15 cellular contexts compared by ENCODE assay signal in genomic region chr4:8412288-8412687, GRCh38. TPM values are rescaled to one million over a fixed set of nuclear protein-coding genes. Genes with fewer than 3 reads are reported as not detected.
DNase-seq lines count a peak whose midpoint lies in the region; ATAC-seq lines count a peak whose summit lies in the region.
"Had no signal": no experiment of that assay in that cellular context is flagged by ENCODE, and none has a peak within 500 bp of the region (broad histone marks: within the 10 kb centered on the region; RNA-seq: fewer than 3 reads in every experiment).

No MANE protein-coding gene starts in this region.

- peaks cover 7% of the 10 kb centered on the region for H3K79me1 ChIP-seq in neuronal stem cell (ENCODE audit: low read depth, low read length)

- no peak overlapping the region for H3K4ac ChIP-seq in neuronal stem cell (ENCODE audit: low read length)

- no peak overlapping the region for H2AFZ ChIP-seq in neuronal stem cell (ENCODE audit: low read length)

- H2BK15ac ChIP-seq in neuronal stem cell (ENCODE audit: low read length), result no peak overlapping the region

- H2BK120ac ChIP-seq in neuronal stem cell (ENCODE audit: low read depth, low read length), result no peak overlapping the region

- H3K4me2 ChIP-seq in BLaER1 (peak overlapping the region; percentile 82), neuronal stem cell (ENCODE audit: insufficient read depth, low read length, poor library complexity, severe bottlenecking) (no peak overlapping the region)
- H3K4me2 ChIP-seq in BLaER1 treated with 17β-estradiol and CSF1 and Interleukin-3, amounts not matched to agents 10 nM and 100 nM, result peak overlapping the region; percentile 72 to 91 (median 77); a peak in 19 of 22 replicates

- H3K27me3 Mint-ChIP-seq in activated T-helper 1 cell treated with anti-CD3 and anti-CD28 coated beads, Interleukin-12 subunit alpha, Interleukin-12 subunit beta, Interleukin-2, Interleukin-4 antibody, amounts not matched to agents 30 ng/mL and 10 ng/mL and 1 ng/mL, durations not matched to agents 14 hours and 24 hours and 36 hours (ENCODE audit: insufficient read depth), result no peaks in the 10 kb centered on the region
- no peaks in the 10 kb centered on the region for H3K27me3 Mint-ChIP-seq in naive thymus-derived CD4-positive, alpha-beta T cell

- H3K9me3 Mint-ChIP-seq in activated T-helper 1 cell treated with anti-CD3 and anti-CD28 coated beads, Interleukin-12 subunit alpha, Interleukin-12 subunit beta, Interleukin-2, Interleukin-4 antibody, amounts not matched to agents 30 ng/mL and 10 ng/mL and 1 ng/mL, durations not matched to agents 14 hours and 24 hours and 36 hours, result no peaks in the 10 kb centered on the region
- H3K9me3 Mint-ChIP-seq in naive thymus-derived CD4-positive, alpha-beta T cell, result no peaks in the 10 kb centered on the region
- H3K9me3 Mint-ChIP-seq: CD8-positive, alpha-beta T cell; H9 had no signal

- H3K9me3 ChIP-seq in BLaER1, result no peaks in the 10 kb centered on the region
- no peaks in the 10 kb centered on the region for H3K9me3 ChIP-seq in BLaER1 treated with 17β-estradiol and CSF1 and Interleukin-3, amounts not matched to agents 10 nM and 100 nM (replicated peaks in 1 of 11)
- peaks cover 0 to 2% of the 10 kb centered on the region in 2 donors for H3K9me3 ChIP-seq in neuronal stem cell (replicated peaks in 1 of 2; ENCODE audit: control insufficient read depth in 2 of 2, insufficient read depth in 1 of 2, low read depth in 1 of 2, low read length in 2 of 2)
- no peaks in the 10 kb centered on the region for H3K9me3 ChIP-seq in naive thymus-derived CD4-positive, alpha-beta T cell (ENCODE audit: control insufficient read depth in 2 of 3, low read length in 3 of 3)
- H3K9me3 ChIP-seq: BE2C had no signal

- H3K9ac ChIP-seq in BLaER1, result no peak overlapping the region
- H3K9ac ChIP-seq in BLaER1 treated with 17β-estradiol and CSF1 and Interleukin-3, amounts not matched to agents 10 nM and 100 nM, result peak overlapping the region in 1 of 11 experiments; percentile 65; a peak in 1 of 22 replicates
- H3K9ac ChIP-seq in neuronal stem cell (ENCODE audit: low read depth, low read length, poor library complexity), result no peak overlapping the region

- peak overlapping the region; percentile 73 for H3K23ac ChIP-seq in neuronal stem cell (ENCODE audit: low read depth, low read length, poor library complexity)

- no peak overlapping the region for H2BK5ac ChIP-seq in neuronal stem cell (ENCODE audit: low read length)

- no CpG with 5 or more reads among the region's 5 CpGs for WGBS in neuronal stem cell (ENCODE audit: extremely low coverage in 2 of 2, insufficient read length in 2 of 2, insufficient replicate concordance in 1 of 2), 2 donors

- H3K27ac ChIP-seq in BLaER1 (0 out of 2 replicates have a peak overlapping the region, but pooled peaks have one; percentile 74), neuronal stem cell (replicated peaks; ENCODE audit: low read length) (no peak overlapping the region)
- no peak overlapping the region for H3K27ac ChIP-seq in BLaER1 treated with 17β-estradiol and CSF1 and Interleukin-3, amounts not matched to agents 10 nM and 100 nM
- no peak overlapping the region for H3K27ac ChIP-seq in naive thymus-derived CD4-positive, alpha-beta T cell (ENCODE audit: low read depth, low read length)

- peaks cover 45% of the 10 kb centered on the region for H3K36me3 ChIP-seq in BLaER1
- H3K36me3 ChIP-seq in BLaER1 treated with 17β-estradiol and CSF1 and Interleukin-3, amounts not matched to agents 10 nM and 100 nM, result peaks cover 28 to 62% (median 38%) of the 10 kb centered on the region in 11 experiments
- H3K36me3 ChIP-seq in neuronal stem cell (replicated peaks in 1 of 2; ENCODE audit: control insufficient read depth in 2 of 2, insufficient read depth in 2 of 2, low read length in 2 of 2), result peaks cover 15 to 29% of the 10 kb centered on the region in 2 donors
- H3K36me3 ChIP-seq in naive thymus-derived CD4-positive, alpha-beta T cell (ENCODE audit: control insufficient read depth in 2 of 3, insufficient read depth in 3 of 3, low read length in 3 of 3), result peaks cover 4 to 72% (median 9%) of the 10 kb centered on the region in 3 experiments
- H3K36me3 ChIP-seq: BE2C had no signal

- CTCF ChIA-PET in naive thymus-derived CD4-positive, alpha-beta T cell (lab: Charles Lee), result interaction anchor here (0.7 kb wide), 1 partner anchor 306 kb away, joined by 3 read pairs; no protein-coding TSS in a partner anchor

- POLR2A ChIA-PET in naive thymus-derived CD4-positive, alpha-beta T cell (lab: Charles Lee), result no interaction called here

- H3K4me3 Mint-ChIP-seq in activated T-helper 1 cell treated with anti-CD3 and anti-CD28 coated beads, Interleukin-12 subunit alpha, Interleukin-12 subunit beta, Interleukin-2, Interleukin-4 antibody, amounts not matched to agents 30 ng/mL and 10 ng/mL and 1 ng/mL, durations not matched to agents 14 hours and 24 hours and 36 hours, result no peak overlapping the region
- H3K4me3 Mint-ChIP-seq in naive thymus-derived CD4-positive, alpha-beta T cell, result no peak overlapping the region
- H3K4me3 Mint-ChIP-seq: CD14-positive monocyte; CD8-positive, alpha-beta T cell had no signal

- no peak overlapping the region for H2AK5ac ChIP-seq in neuronal stem cell (ENCODE audit: low read depth, low read length)

- peaks cover 32% of the 10 kb centered on the region for H3K4me1 Mint-ChIP-seq in activated T-helper 1 cell treated with anti-CD3 and anti-CD28 coated beads, Interleukin-12 subunit alpha, Interleukin-12 subunit beta, Interleukin-2, Interleukin-4 antibody, amounts not matched to agents 30 ng/mL and 10 ng/mL and 1 ng/mL, durations not matched to agents 14 hours and 24 hours and 36 hours (ENCODE audit: low read depth)
- H3K4me1 Mint-ChIP-seq in naive thymus-derived CD4-positive, alpha-beta T cell, result peaks cover 0 to 19% (median 6%) of the 10 kb centered on the region in 7 donors

- H3K27ac Mint-ChIP-seq in activated T-helper 1 cell treated with anti-CD3 and anti-CD28 coated beads, Interleukin-12 subunit alpha, Interleukin-12 subunit beta, Interleukin-2, Interleukin-4 antibody, amounts not matched to agents 30 ng/mL and 10 ng/mL and 1 ng/mL, durations not matched to agents 14 hours and 24 hours and 36 hours, result peak overlapping the region; percentile 74
- H3K27ac Mint-ChIP-seq in naive thymus-derived CD4-positive, alpha-beta T cell, result no peak overlapping the region
- H3K27ac Mint-ChIP-seq: CD8-positive, alpha-beta T cell; H9 had no signal

- no peak overlapping the region for H4K8ac ChIP-seq in neuronal stem cell (ENCODE audit: low read depth, low read length)

- no peaks in the 10 kb centered on the region for H3K27me3 ChIP-seq in BLaER1
- no peaks in the 10 kb centered on the region for H3K27me3 ChIP-seq in BLaER1 treated with 17β-estradiol and CSF1 and Interleukin-3, amounts not matched to agents 10 nM and 100 nM
- H3K27me3 ChIP-seq in neuronal stem cell (ENCODE audit: control insufficient read depth in 3 of 3, insufficient read depth in 3 of 3, low read depth in 1 of 3, low read length in 3 of 3), result no peaks in the 10 kb centered on the region
- no peaks in the 10 kb centered on the region for H3K27me3 ChIP-seq in naive thymus-derived CD4-positive, alpha-beta T cell (ENCODE audit: control insufficient read depth in 2 of 2, insufficient read depth in 2 of 2, low read length in 2 of 2)
- H3K27me3 ChIP-seq: BE2C had no signal

- H4K91ac ChIP-seq in neuronal stem cell (ENCODE audit: low read depth, low read length, poor library complexity), result no peak overlapping the region

- ATAC-seq in naive thymus-derived CD4-positive, alpha-beta T cell, result no peak
- ATAC-seq in GM18867 (IDR thresholded peaks at IDR 0.05; ENCODE audit: unreplicated experiment) (no peak), HG03442 (IDR thresholded peaks at IDR 0.05; ENCODE audit: unreplicated experiment) (no peak)
- ATAC-seq: CD8-positive, alpha-beta T cell had no signal

- H4K20me1 ChIP-seq in BLaER1, result peaks cover 30% of the 10 kb centered on the region
- peaks cover 0 to 73% (median 27%) of the 10 kb centered on the region in 11 experiments; a peak in 15 of 22 replicates for H4K20me1 ChIP-seq in BLaER1 treated with 17β-estradiol and CSF1 and Interleukin-3, amounts not matched to agents 10 nM and 100 nM

- intact Hi-C loops in activated T-helper 1 cell treated with anti-CD3 and anti-CD28 coated beads, Interleukin-12 subunit alpha, Interleukin-12 subunit beta, Interleukin-2, Interleukin-4 antibody, amounts not matched to agents 30 ng/mL and 10 ng/mL and 1 ng/mL, durations not matched to agents 14 hours and 24 hours and 36 hours (cut with micrococcal nuclease), result no loop called here
- intact Hi-C loops in naive thymus-derived CD4-positive, alpha-beta T cell (cut with micrococcal nuclease), result no loop called here

- H3K4me3 ChIP-seq in BLaER1, result no peak overlapping the region
- no peak overlapping the region for H3K4me3 ChIP-seq in BLaER1 treated with 17β-estradiol and CSF1 and Interleukin-3, amounts not matched to agents 10 nM and 100 nM
- no peak overlapping the region for H3K4me3 ChIP-seq in neuronal stem cell (ENCODE audit: low read length in 2 of 2)
- no peak overlapping the region for H3K4me3 ChIP-seq in naive thymus-derived CD4-positive, alpha-beta T cell (ENCODE audit: low read length)

- no peak overlapping the region for H3K14ac ChIP-seq in neuronal stem cell (ENCODE audit: low read length)

- H2BK12ac ChIP-seq in neuronal stem cell (ENCODE audit: low read length), result peak overlapping the region; percentile 16

- DNase-seq in activated T-helper 1 cell treated with anti-CD3 and anti-CD28 coated beads, Interleukin-12 subunit alpha, Interleukin-12 subunit beta, Interleukin-2, Interleukin-4 antibody, amounts not matched to agents 30 ng/mL and 10 ng/mL and 1 ng/mL, durations not matched to agents 14 hours and 24 hours and 36 hours (ENCODE audit: low spot score), result no peak
- no peak for DNase-seq in neuronal stem cell (ENCODE audit: low spot score)
- no peak for DNase-seq in naive thymus-derived CD4-positive, alpha-beta T cell
- DNase-seq: ACHN; BE2C; Calu3; CD8-positive, alpha-beta T cell; DMS79 treated with DMSO at 0.1 percent for 48 hours; GF-D8; H9 had no signal

- H3K36me3 Mint-ChIP-seq in activated T-helper 1 cell treated with anti-CD3 and anti-CD28 coated beads, Interleukin-12 subunit alpha, Interleukin-12 subunit beta, Interleukin-2, Interleukin-4 antibody, amounts not matched to agents 30 ng/mL and 10 ng/mL and 1 ng/mL, durations not matched to agents 14 hours and 24 hours and 36 hours (ENCODE audit: low read depth), result peaks cover 10% of the 10 kb centered on the region
- peaks cover 11 to 48% (median 16%) of the 10 kb centered on the region in 5 donors for H3K36me3 Mint-ChIP-seq in naive thymus-derived CD4-positive, alpha-beta T cell

- no peak overlapping the region for H3K18ac ChIP-seq in neuronal stem cell (ENCODE audit: low read length)

- H3K4me1 ChIP-seq in BLaER1 (peaks cover 45% of the 10 kb centered on the region), neuronal stem cell (ENCODE audit: control insufficient read depth in 2 of 2, insufficient read depth in 1 of 2, low read depth in 1 of 2, low read length in 2 of 2) (peaks cover 0 to 2% of the 10 kb centered on the region in 2 donors)
- peaks cover 33 to 48% (median 43%) of the 10 kb centered on the region in 10 experiments for H3K4me1 ChIP-seq in BLaER1 treated with 17β-estradiol and CSF1 and Interleukin-3, amounts not matched to agents 10 nM and 100 nM
- peaks cover 0 to 8% of the 10 kb centered on the region in 2 donors for H3K4me1 ChIP-seq in naive thymus-derived CD4-positive, alpha-beta T cell (ENCODE audit: control insufficient read depth in 2 of 2, insufficient read depth in 2 of 2, low read length in 2 of 2)

RNA-seq across cellular contexts. Expression of gene ACOX3, which starts 28.2 kb away (rescaled TPM):
- 18.4 and 20.7 TPM in 2 replicates for total RNA-seq in activated T-helper 1 cell treated with anti-CD3 and anti-CD28 coated beads, Interleukin-12 subunit alpha, Interleukin-12 subunit beta, Interleukin-2, Interleukin-4 antibody, amounts not matched to agents 30 ng/mL and 10 ng/mL and 1 ng/mL, durations not matched to agents 14 hours and 24 hours and 36 hours
- 7.3 TPM for polyA plus RNA-seq in neuronal stem cell (2013, experiment 1 of 2)
- 8.3 TPM for polyA plus RNA-seq in neuronal stem cell (2013, experiment 2 of 2)
- 10 to 100 TPM; 10.9 to 20.5 (median 14.8) TPM for total RNA-seq in naive thymus-derived CD4-positive, alpha-beta T cell
- 10 to 100 TPM; 16.1 to 19.1 TPM for polyA plus RNA-seq in naive thymus-derived CD4-positive, alpha-beta T cell

RNA-seq across cellular contexts. Expression of gene TRMT44, which starts 28.3 kb away (rescaled TPM):
- total RNA-seq in activated T-helper 1 cell treated with anti-CD3 and anti-CD28 coated beads, Interleukin-12 subunit alpha, Interleukin-12 subunit beta, Interleukin-2, Interleukin-4 antibody, amounts not matched to agents 30 ng/mL and 10 ng/mL and 1 ng/mL, durations not matched to agents 14 hours and 24 hours and 36 hours, result 36.8 and 39.2 TPM in 2 replicates
- 5.4 TPM for polyA plus RNA-seq in neuronal stem cell (2013, experiment 1 of 2)
- 4.4 TPM for polyA plus RNA-seq in neuronal stem cell (2013, experiment 2 of 2)
- total RNA-seq in naive thymus-derived CD4-positive, alpha-beta T cell, result 10 to 100 TPM; 28.5 to 33.7 (median 29.6) TPM
- polyA plus RNA-seq in naive thymus-derived CD4-positive, alpha-beta T cell, result 10 to 100 TPM; 13.8 to 21.3 TPM
